In the genomic region with DNA sequence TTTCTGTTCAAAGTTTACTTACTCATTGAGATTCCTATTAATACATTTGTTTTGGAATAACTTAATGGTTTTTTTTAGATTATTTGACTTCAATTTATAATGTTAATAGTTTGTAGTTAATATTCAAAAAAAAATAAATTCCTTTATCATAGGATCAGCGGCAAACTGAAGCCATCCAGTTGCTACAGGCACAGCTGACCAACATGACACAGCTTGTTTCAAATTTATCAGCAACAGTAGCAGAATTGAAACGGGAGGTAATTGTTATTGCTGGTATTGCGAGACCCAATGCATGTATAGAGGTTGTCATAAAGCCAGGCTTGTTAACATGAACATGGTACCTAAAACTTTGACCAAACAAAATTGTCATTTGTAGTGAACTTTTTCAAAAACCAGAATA, we compare ENCODE assay signal across 24 cellular contexts. TPM values are rescaled to one million over a fixed set of nuclear protein-coding genes. Genes with fewer than 3 reads are reported as not detected.
"Had no signal": no experiment of that assay in that cellular context is flagged by ENCODE, and none has a peak within 500 bp of the region (broad histone marks: within the 10 kb centered on the region; RNA-seq: fewer than 3 reads in every experiment).

No MANE protein-coding gene starts in this region.

- H3K4me1 ChIP-seq: ascending aorta, Peyer's patch had no signal

- H3K9me3 ChIP-seq: ascending aorta, body of pancreas, Peyer's patch had no signal

- DNase-seq: activated B cell treated with CpG ODN at 0.5 μM for 24 hours; activated CD4-positive, alpha-beta memory T cell treated with anti-CD3 and anti-CD28 coated beads for 36 hours; activated CD4-positive, alpha-beta T cell treated with anti-CD3 and anti-CD28 coated beads for 1 hour; activated CD4-positive, alpha-beta T cell treated with anti-CD3 and anti-CD28 coated beads, Interleukin-2, amount 10 ng/mL, durations not matched to agents 7 days and 5 days; activated CD8-positive, alpha-beta memory T cell treated with anti-CD3 and anti-CD28 coated beads for 24 hours; activated effector memory CD4-positive, alpha-beta T cell treated with anti-CD3 and anti-CD28 coated beads, Interleukin-2, amount 50 U/mL, for 16 hours; activated naive CD4-positive, alpha-beta T cell treated with Interleukin-2 at 50 U/mL for 16 hours; activated naive CD8-positive, alpha-beta T cell treated with anti-CD3 and anti-CD28 coated beads, Interleukin-2, amount 50 U/mL, for 24 hours; activated T-cell treated with anti-CD3 and anti-CD28 coated beads, Interleukin-2, amount 50 U/mL, for 4 hours; amniotic stem cell; body of pancreas; NCI-H1092; NCI-H1417; NCI-H1930; NCI-H2171; NCI-H226; NCI-H526; Peyer's patch; SHP77 treated with DMSO at 0.1 percent for 48 hours had no signal

- H3K27ac ChIP-seq: ascending aorta, body of pancreas, cardiac muscle cell, Peyer's patch had no signal

- H3K4me3 ChIP-seq: ascending aorta, body of pancreas, cardiac muscle cell, Peyer's patch had no signal

- H3K27me3 ChIP-seq: ascending aorta, body of pancreas, cardiac muscle cell, Peyer's patch had no signal

RNA-seq across cellular contexts. Expression of a gene that starts 59.0 kb away (rescaled TPM):
- total RNA-seq: activated B cell treated with CpG ODN at 0.5 μM for 24 hours, ascending aorta, body of pancreas, cardiac muscle cell, NCI-H460, OCI-LY7, SK-MEL-5 had no signal
- polyA plus RNA-seq: cardiac muscle cell had no signal
